Comparison of ENCODE assay signal across 14 cellular contexts in the genomic region with DNA sequence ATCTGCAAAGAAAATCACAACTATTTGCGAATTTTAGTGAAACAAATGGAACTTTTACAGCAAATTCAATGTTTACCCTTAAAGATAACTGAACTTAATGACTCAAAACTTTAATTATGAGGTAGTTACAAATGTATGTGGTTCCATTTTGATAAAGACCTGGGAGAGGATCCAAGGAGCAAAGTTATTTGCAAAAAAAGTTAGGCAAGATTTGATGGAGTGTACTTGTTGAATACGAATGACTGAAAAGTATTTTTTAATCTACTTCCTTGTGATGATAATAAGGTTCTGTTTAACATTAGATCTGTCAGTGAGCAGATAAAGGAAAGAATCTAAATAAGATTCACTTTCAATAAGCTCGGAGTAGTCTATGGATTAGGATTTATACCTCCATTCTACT.
A peak's percentile ranks its signal among the peaks of the same experiment; 100 is the strongest.
DNase-seq lines count a peak whose midpoint lies in the region; ATAC-seq and TF ChIP-seq lines count a peak whose summit lies in the region.
"Had no signal": no experiment of that assay in that cellular context is flagged by ENCODE, and none has a peak within 500 bp of the region (broad histone marks: within the 10 kb centered on the region; RNA-seq: fewer than 3 reads in every experiment).

No MANE protein-coding gene starts in this region.

- H3K9me3 ChIP-seq in left lung: no peaks in the 10 kb centered on the region

- H3K4me3 ChIP-seq in fibroblast of mammary gland (ENCODE audit: control insufficient read depth, low read depth, low read length): no peak overlapping the region
- H3K4me3 ChIP-seq in left lung: no peak overlapping the region

- peak; percentile 93 for DNase-seq in amniotic epithelial cell (ENCODE audit: low read depth)
- peak; percentile 19 for DNase-seq in fibroblast of mammary gland (ENCODE audit: low read depth)
- no peak for DNase-seq in left lung
- DNase-seq in activated CD4-positive, alpha-beta T cell treated with anti-CD3 and anti-CD28 coated beads for 36 hours: no peak
- no peak for DNase-seq in DMS153 (lab: John Stamatoyannopoulos, UW)
- DNase-seq in HK-2 (ENCODE audit: unreplicated experiment): no peak
- DNase-seq: CD8-positive, alpha-beta T cell; COR-L47; DND-41; GDM1; GOT3; H9 had no signal

- no peaks in the 10 kb centered on the region for H3K36me3 ChIP-seq in left lung

- H3K4me1 ChIP-seq in left lung: no peaks in the 10 kb centered on the region

- ATAC-seq in left lung: peak; percentile 39
- ATAC-seq in activated CD4-positive, alpha-beta T cell treated with anti-CD3 and anti-CD28 coated beads for 36 hours: no peak
- ATAC-seq: CD8-positive, alpha-beta T cell had no signal

- no peak for TF ChIP-seq CTCF in fibroblast of mammary gland (conservative IDR thresholded peaks at IDR 0.05; ENCODE audit: control insufficient read depth, insufficient read depth, low read depth, low read length)
- no peak for TF ChIP-seq CTCF in left lung (IDR thresholded peaks at IDR 0.05)

- POLR2A ChIA-PET in activated CD4-positive, alpha-beta T cell treated with anti-CD3 and anti-CD28 coated beads for 36 hours (lab: Charles Lee): no interaction called here

- H3K27me3 ChIP-seq in left lung: no peaks in the 10 kb centered on the region

- intact Hi-C loops in left lung (cut with DNase I): no loop called here
- intact Hi-C loops in activated CD4-positive, alpha-beta T cell treated with anti-CD3 and anti-CD28 coated beads for 36 hours (cut with DNase I, micrococcal nuclease): no loop called here

- H3K4me3 Mint-ChIP-seq in activated CD4-positive, alpha-beta T cell treated with anti-CD3 and anti-CD28 coated beads for 36 hours: no peak overlapping the region
- H3K4me3 Mint-ChIP-seq: CD14-positive monocyte; CD8-positive, alpha-beta T cell; H9; IgD-negative memory B cell had no signal

- H3K27me3 Mint-ChIP-seq in activated CD4-positive, alpha-beta T cell treated with anti-CD3 and anti-CD28 coated beads for 36 hours: no peaks in the 10 kb centered on the region
- H3K27me3 Mint-ChIP-seq: IgD-negative memory B cell had no signal

- H3K4me1 Mint-ChIP-seq in activated CD4-positive, alpha-beta T cell treated with anti-CD3 and anti-CD28 coated beads for 36 hours: no peaks in the 10 kb centered on the region
- H3K4me1 Mint-ChIP-seq: CD14-positive monocyte had no signal

- no peaks in the 10 kb centered on the region for H3K9me3 Mint-ChIP-seq in activated CD4-positive, alpha-beta T cell treated with anti-CD3 and anti-CD28 coated beads for 36 hours (ENCODE audit: low read depth)

- no peak overlapping the region for H3K27ac ChIP-seq in left lung

- H3K27ac Mint-ChIP-seq in activated CD4-positive, alpha-beta T cell treated with anti-CD3 and anti-CD28 coated beads for 36 hours: no peak overlapping the region
- H3K27ac Mint-ChIP-seq: CD14-positive monocyte; CD8-positive, alpha-beta T cell; H9; IgD-negative memory B cell had no signal

- no peaks in the 10 kb centered on the region for H3K36me3 Mint-ChIP-seq in activated CD4-positive, alpha-beta T cell treated with anti-CD3 and anti-CD28 coated beads for 36 hours (ENCODE audit: low read depth)
- H3K36me3 Mint-ChIP-seq: CD14-positive monocyte; CD8-positive, alpha-beta T cell had no signal

- CTCF ChIA-PET in activated CD4-positive, alpha-beta T cell treated with anti-CD3 and anti-CD28 coated beads for 36 hours (lab: Charles Lee): no interaction called here

Comparison
In these comparisons a context has a peak if more than half of its experiments do, and no peak if none do; other contexts are left out.
1. DNase-seq: peak in amniotic epithelial cell (single experiment) and fibroblast of mammary gland (single experiment); none in left lung (0 of 2), activated CD4-positive, alpha-beta T cell treated with anti-CD3 and anti-CD28 coated beads for 36 hours (single experiment), DMS153 (single experiment) and HK-2 (single experiment).